Comparison of ENCODE assay signal across 22 cellular contexts in the genomic region with DNA sequence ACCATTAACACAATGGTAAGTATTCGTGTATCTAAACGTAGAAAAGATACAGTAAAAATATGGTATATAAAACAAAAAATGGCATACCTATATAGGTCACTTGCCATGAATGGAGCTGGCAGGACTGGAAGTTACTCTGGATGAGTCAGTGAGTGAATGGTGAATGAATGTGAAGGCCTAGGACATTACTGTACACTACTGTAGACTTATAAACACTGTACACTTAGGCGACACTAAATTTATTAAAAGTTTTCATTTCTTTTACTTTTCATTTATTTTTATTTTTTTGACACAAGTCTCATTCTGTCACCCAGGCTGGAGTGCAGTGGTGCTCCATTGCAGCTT. TPM values are rescaled to one million over a fixed set of nuclear protein-coding genes. Genes with fewer than 3 reads are reported as not detected.
A peak's percentile ranks its signal among the peaks of the same experiment; 100 is the strongest.
DNase-seq lines count a peak whose midpoint lies in the region; ATAC-seq and TF ChIP-seq lines count a peak whose summit lies in the region.
"Had no signal": no experiment of that assay in that cellular context is flagged by ENCODE, and none has a peak within 500 bp of the region (broad histone marks: within the 10 kb centered on the region; RNA-seq: fewer than 3 reads in every experiment).

No MANE protein-coding gene starts in this region.

- dilution Hi-C loops in IMR-90 (cut with HindIII; ENCODE audit: low sequenced_read_pairs, unreplicated experiment), result no loop called here

- no peak overlapping the region for H4K91ac ChIP-seq in IMR-90 (ENCODE audit: insufficient read depth, low read depth, low read length)

- no peak overlapping the region for H3K18ac ChIP-seq in IMR-90 (ENCODE audit: low read depth, low read length)

- H3K4me1 ChIP-seq in IMR-90 (ENCODE audit: control insufficient read depth, insufficient read depth, low read length) (no peaks in the 10 kb centered on the region), colonic mucosa (peaks cover 3% of the 10 kb centered on the region), right atrium auricular region (no peaks in the 10 kb centered on the region)
- H3K4me1 ChIP-seq: BLaER1 had no signal

- POLR2A ChIA-PET in IMR-90 (lab: Charles Lee; ENCODE audit: unreplicated experiment), result no interaction called here

- H3K4ac ChIP-seq in IMR-90 (ENCODE audit: low read depth, low read length), result no peak overlapping the region

- no peak overlapping the region for H4K5ac ChIP-seq in IMR-90 (ENCODE audit: low read depth, low read length)

- H3K36me3 ChIP-seq in IMR-90 (ENCODE audit: control insufficient read depth, insufficient read depth, low read length) (peaks cover 3% of the 10 kb centered on the region; the same call in 1 of the 2 replicates), colonic mucosa (peaks cover 3% of the 10 kb centered on the region), right atrium auricular region (peaks cover 5% of the 10 kb centered on the region)
- H3K36me3 ChIP-seq: MG63 had no signal

- H3K4me3 ChIP-seq in IMR-90 (ENCODE audit: insufficient read depth, low read depth, low read length), result no peak overlapping the region
- no peak overlapping the region for H3K4me3 ChIP-seq in colonic mucosa
- H3K4me3 ChIP-seq in right atrium auricular region, result no peak overlapping the region
- H3K4me3 ChIP-seq: BLaER1, GM12878, K562, MG63 had no signal

- H3K9me3 ChIP-seq in IMR-90 (ENCODE audit: control insufficient read depth, insufficient read depth, low read length), result no peaks in the 10 kb centered on the region
- no peaks in the 10 kb centered on the region for H3K9me3 ChIP-seq in colonic mucosa
- H3K9me3 ChIP-seq in right atrium auricular region, result no peaks in the 10 kb centered on the region
- H3K9me3 ChIP-seq: BLaER1 had no signal

- no peaks in the 10 kb centered on the region for H3K27me3 Mint-ChIP-seq in activated CD8-positive, alpha-beta memory T cell treated with anti-CD3 and anti-CD28 coated beads, Interleukin-2, amount 10 ng/mL, durations not matched to agents 7 days and 5 days
- H3K27me3 Mint-ChIP-seq: CD4-positive, CD25-positive, alpha-beta regulatory T cell had no signal

- no peak overlapping the region for H2BK15ac ChIP-seq in IMR-90 (ENCODE audit: low read depth, low read length)

- H3K9me1 ChIP-seq in IMR-90 (ENCODE audit: insufficient read depth, low read length), result no peaks in the 10 kb centered on the region

- H3K56ac ChIP-seq in IMR-90 (ENCODE audit: extremely low read depth, insufficient read depth, low read length), result no peak overlapping the region

- no peak overlapping the region for H2BK20ac ChIP-seq in IMR-90 (ENCODE audit: low read depth, low read length)

- intact Hi-C loops in IMR-90 (cut with micrococcal nuclease) (no loop called here), colonic mucosa (cut with DNase I) (no loop called here)

- WGBS in IMR-90 (ENCODE audit: extremely low coverage in 2 of 2, insufficient read length in 1 of 2), 2 experiments, result no CpG with 5 or more reads among the region's 3 CpGs

- peaks cover under 1% of the 10 kb centered on the region for H3K4me1 Mint-ChIP-seq in activated CD8-positive, alpha-beta memory T cell treated with anti-CD3 and anti-CD28 coated beads, Interleukin-2, amount 10 ng/mL, durations not matched to agents 7 days and 5 days

- no peak overlapping the region for H2AK9ac ChIP-seq in IMR-90 (replicated peaks; ENCODE audit: low read depth, low read length, poor library complexity)

- H3K27me3 ChIP-seq in IMR-90 (ENCODE audit: control insufficient read depth, insufficient read depth, low read length) (no peaks in the 10 kb centered on the region), colonic mucosa (no peaks in the 10 kb centered on the region), right atrium auricular region (no peaks in the 10 kb centered on the region)
- H3K27me3 ChIP-seq: BLaER1, MG63 had no signal

- H3K36me3 Mint-ChIP-seq in activated CD8-positive, alpha-beta memory T cell treated with anti-CD3 and anti-CD28 coated beads, Interleukin-2, amount 10 ng/mL, durations not matched to agents 7 days and 5 days, result peaks cover 30% of the 10 kb centered on the region

- H3K27ac Mint-ChIP-seq in activated CD8-positive, alpha-beta memory T cell treated with anti-CD3 and anti-CD28 coated beads, Interleukin-2, amount 10 ng/mL, durations not matched to agents 7 days and 5 days, result no peak overlapping the region
- H3K27ac Mint-ChIP-seq: CD4-positive, CD25-positive, alpha-beta regulatory T cell had no signal

- no peak overlapping the region for H4K8ac ChIP-seq in IMR-90 (ENCODE audit: low read depth in 2 of 2, low read length in 2 of 2)

- no peaks in the 10 kb centered on the region for H4K20me1 ChIP-seq in IMR-90 (ENCODE audit: insufficient read depth, low read length)
- H4K20me1 ChIP-seq: BLaER1 had no signal

- peaks cover 2 to 9% of the 10 kb centered on the region in 2 experiments; a peak in 3 of 4 replicates for H3K79me1 ChIP-seq in IMR-90 (ENCODE audit: low read depth in 1 of 2, low read length in 2 of 2)

- no peak overlapping the region for H2AK5ac ChIP-seq in IMR-90 (ENCODE audit: low read depth, low read length)

- H3K4me3 Mint-ChIP-seq in activated CD8-positive, alpha-beta memory T cell treated with anti-CD3 and anti-CD28 coated beads, Interleukin-2, amount 10 ng/mL, durations not matched to agents 7 days and 5 days, result no peak overlapping the region
- H3K4me3 Mint-ChIP-seq: CD4-positive, CD25-positive, alpha-beta regulatory T cell had no signal

- no peak overlapping the region for H2AFZ ChIP-seq in IMR-90 (replicated peaks; ENCODE audit: low read length, poor library complexity)

- peaks cover 7% of the 10 kb centered on the region for H3K9me3 Mint-ChIP-seq in activated CD8-positive, alpha-beta memory T cell treated with anti-CD3 and anti-CD28 coated beads, Interleukin-2, amount 10 ng/mL, durations not matched to agents 7 days and 5 days (ENCODE audit: low read depth)

- in situ Hi-C loops in IMR-90 (cut with MboI; ENCODE audit: low sequenced_read_pairs), result no loop called here

- TF ChIP-seq RAD21 in IMR-90 (IDR thresholded peaks at IDR 0.05; ENCODE audit: low read length), result no peak

- no peak overlapping the region for H2BK5ac ChIP-seq in IMR-90 (ENCODE audit: low read depth, low read length, poor library complexity, severe bottlenecking)

- H3K23ac ChIP-seq in IMR-90 (ENCODE audit: low read depth, low read length), result no peak overlapping the region

- no peak for TF ChIP-seq POLR2A in IMR-90 (IDR thresholded peaks at IDR 0.05; ENCODE audit: low read depth, low read length)

- H3K27ac ChIP-seq in IMR-90 (ENCODE audit: insufficient read depth, low read length) (no peak overlapping the region), colonic mucosa (peak overlapping the region; percentile 54), right atrium auricular region (no peak overlapping the region)
- H3K27ac ChIP-seq: BLaER1, HL-60, RWPE1 had no signal

- CTCF ChIA-PET in IMR-90 (lab: Yijun Ruan, JAX), result interaction anchor here (1.0 kb wide), 1 partner anchor 569 kb away, joined by 3 read pairs; no protein-coding TSS in a partner anchor
- CTCF ChIA-PET in activated CD8-positive, alpha-beta memory T cell treated with anti-CD3 and anti-CD28 coated beads, Interleukin-2, amount 10 ng/mL, durations not matched to agents 7 days and 5 days (lab: Charles Lee), result interaction anchor here (1.1 kb wide), 1 partner anchor 173 kb away, joined by 3 read pairs; no protein-coding TSS in a partner anchor

- TF ChIP-seq CTCF in IMR-90 (conservative IDR thresholded peaks at IDR 0.05; ENCODE audit: low read depth, low read length) (no peak), colonic mucosa (IDR thresholded peaks at IDR 0.05) (no peak), right atrium auricular region (IDR thresholded peaks at IDR 0.05) (no peak)

- no peak overlapping the region for H3K4me2 ChIP-seq in IMR-90 (ENCODE audit: low read depth, low read length)
- H3K4me2 ChIP-seq: BLaER1 had no signal

- DNase-seq in ELR (ENCODE audit: low read depth) (peak; percentile 57), IMR-90 (peak; percentile 36), colonic mucosa (no peak), kidney tubule cell (ENCODE audit: low spot score) (peak; percentile 20), right atrium auricular region (ENCODE audit: low spot score) (no peak)
- no peak for DNase-seq in activated CD8-positive, alpha-beta memory T cell treated with anti-CD3 and anti-CD28 coated beads, Interleukin-2, amount 10 ng/mL, durations not matched to agents 7 days and 5 days
- no peak for DNase-seq in activated effector memory CD4-positive, alpha-beta T cell treated with anti-CD3 and anti-CD28 coated beads, Interleukin-2, amount 50 U/mL, for 16 hours
- DNase-seq: CD4-positive, CD25-positive, alpha-beta regulatory T cell; GDM1; Kasumi-1; MG63; NCI-H1694; NCI-H2029 treated with DMSO at 0.1 percent for 48 hours; NCI-H526 treated with DMSO at 0.1 percent for 48 hours; SHP77 had no signal

- ATAC-seq in IMR-90 (ENCODE audit: low read depth) (peak; percentile 68), HG02678 (IDR thresholded peaks at IDR 0.05; ENCODE audit: unreplicated experiment) (no peak)
- no peak for ATAC-seq in activated CD8-positive, alpha-beta memory T cell treated with anti-CD3 and anti-CD28 coated beads, Interleukin-2, amount 10 ng/mL, durations not matched to agents 7 days and 5 days
- ATAC-seq: GM12878, HCT116, K562 had no signal

- BruUV-seq in IMR-90 (replicated peaks; lab: Mats Ljungman, UMichigan), result no TSS peak

- H3K9ac ChIP-seq in IMR-90 (ENCODE audit: low read depth, low read length), result no peak overlapping the region
- no peak overlapping the region for H3K9ac ChIP-seq in colonic mucosa (ENCODE audit: low read depth in 2 of 2, low read length in 2 of 2)
- H3K9ac ChIP-seq: BLaER1 had no signal

- no peak overlapping the region for H3K14ac ChIP-seq in IMR-90 (replicated peaks; ENCODE audit: low read depth, low read length)

- no peak overlapping the region for H2BK120ac ChIP-seq in IMR-90 (ENCODE audit: low read depth, low read length)

TF ChIP-seq in IMR-90, 13 proteins besides CTCF, POLR2A, EP300 and RAD21:
- TF ChIP-seq RCOR1 (IDR thresholded peaks at IDR 0.05; ENCODE audit: insufficient replicate concordance, low read length) (no peak), CHD1 (IDR thresholded peaks at IDR 0.05; ENCODE audit: low read depth, low read length) (no peak), MAFK (IDR thresholded peaks at IDR 0.05; ENCODE audit: low read depth, low read length) (no peak), SMC3 (IDR thresholded peaks at IDR 0.05; ENCODE audit: low read depth, low read length) (no peak), MAZ (IDR thresholded peaks at IDR 0.05; ENCODE audit: borderline replicate concordance, low read depth, low read length) (no peak), CEBPB (IDR thresholded peaks at IDR 0.05; ENCODE audit: low read depth, low read length) (no peak), RFX5 (IDR thresholded peaks at IDR 0.05; ENCODE audit: low read depth, low read length) (no peak)

RNA-seq across cellular contexts. Expression of a gene that starts 14.1 kb away (rescaled TPM):
- total RNA-seq in IMR-90 (2012; rRNA removed) (8.1 and 9.7 TPM in 2 replicates), colonic mucosa (10 to 100 TPM; 28.8 to 35.3 TPM), right atrium auricular region (1 to 10 TPM; 6.5 to 7.2 TPM)
- polyA plus RNA-seq in IMR-90 (2012; rRNA removed), result 3.9 and 4.4 TPM in 2 replicates
- polyA plus RNA-seq in IMR-90 (2012; cell fraction: cytosol; rRNA removed), result 1.3 and 1.8 TPM in 2 replicates
- polyA plus RNA-seq in IMR-90 (2012; cell fraction: nucleus; rRNA removed; ENCODE audit: low replicate concordance), result 1.0 and 7.9 TPM in 2 replicates
- 10 to 100 TPM; 10.3 to 15.3 TPM for total RNA-seq in activated CD8-positive, alpha-beta memory T cell treated with anti-CD3 and anti-CD28 coated beads, Interleukin-2, amount 10 ng/mL, durations not matched to agents 7 days and 5 days

Comparison
In these comparisons a context has a peak if more than half of its experiments do, and no peak if none do; other contexts are left out.
1. DNase-seq: peak in ELR (single experiment), IMR-90 (single experiment) and kidney tubule cell (single experiment); none in colonic mucosa (single experiment), activated CD8-positive, alpha-beta memory T cell treated with anti-CD3 and anti-CD28 coated beads, Interleukin-2, amount 10 ng/mL, durations not matched to agents 7 days and 5 days (single experiment), right atrium auricular region (single experiment) and activated effector memory CD4-positive, alpha-beta T cell treated with anti-CD3 and anti-CD28 coated beads, Interleukin-2, amount 50 U/mL, for 16 hours (single experiment).